ENCODE assay signal across 10 cellular contexts in the genomic region with DNA sequence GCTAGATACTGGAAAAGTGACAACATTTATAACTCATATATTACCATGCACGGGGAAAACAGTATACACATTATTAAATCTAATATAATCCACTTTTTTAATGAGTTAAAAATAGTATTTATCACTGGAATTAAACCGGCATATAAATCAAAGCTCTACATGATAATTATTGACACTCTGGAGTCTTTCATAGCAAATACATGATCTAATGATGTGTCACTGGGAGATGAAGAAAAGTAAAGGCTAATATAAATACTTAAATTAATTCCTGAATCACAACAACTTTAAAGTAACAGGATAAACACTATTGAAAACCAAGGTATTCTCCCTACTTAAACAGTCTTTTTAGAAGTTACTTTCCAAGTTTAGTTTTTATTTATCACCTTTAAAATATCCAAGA. TPM values are rescaled to one million over a fixed set of nuclear protein-coding genes. Genes with fewer than 3 reads are reported as not detected.
A peak's percentile ranks its signal among the peaks of the same experiment; 100 is the strongest.
DNase-seq lines count a peak whose midpoint lies in the region; ATAC-seq and TF ChIP-seq lines count a peak whose summit lies in the region.
"Had no signal": no experiment of that assay in that cellular context is flagged by ENCODE, and none has a peak within 500 bp of the region (broad histone marks: within the 10 kb centered on the region; RNA-seq: fewer than 3 reads in every experiment).

No MANE protein-coding gene starts in this region.

- peaks cover 54 to 76% (median 65%) of the 10 kb centered on the region in 3 donors for H3K4me1 Mint-ChIP-seq in naive B cell

- H3K36me3 Mint-ChIP-seq in naive B cell: no peaks in the 10 kb centered on the region

- POLR2A ChIA-PET in BJ (lab: Charles Lee): no interaction called here

- in situ Hi-C loops in mammary epithelial cell (cut with MboI; ENCODE audit: low sequenced_read_pairs in 2 of 2): no loop called here

- H4K20me1 ChIP-seq in mammary epithelial cell (ENCODE audit: insufficient read depth, low read length): no peaks in the 10 kb centered on the region

- CTCF ChIA-PET in BJ (lab: Yijun Ruan, JAX) (no interaction called here), mammary epithelial cell (lab: Charles Lee; ENCODE audit: low non-redundant PET) (no interaction called here)

- intact Hi-C loops in mammary epithelial cell (cut with micrococcal nuclease) (no loop called here), sciatic nerve (cut with DNase I) (no loop called here)

- BruUV-seq in mammary epithelial cell (replicated peaks; lab: Mats Ljungman, UMichigan): no TSS peak

- peak overlapping the region in 1 of 6 donors; percentile 2 for H3K27ac Mint-ChIP-seq in naive B cell

- no peak overlapping the region for H2AFZ ChIP-seq in mammary epithelial cell (ENCODE audit: low read depth, low read length)

- peak overlapping the region; percentile 48 to 98 (median 93) for H3K4me3 Mint-ChIP-seq in naive B cell

- no peaks in the 10 kb centered on the region for H3K27me3 ChIP-seq in BJ (ENCODE audit: control insufficient read depth, insufficient read depth, low read length)
- H3K27me3 ChIP-seq in HUES64 (ENCODE audit: insufficient read depth, low read length): no peaks in the 10 kb centered on the region
- no peaks in the 10 kb centered on the region for H3K27me3 ChIP-seq in mammary epithelial cell (ENCODE audit: insufficient read depth, low read length)

- H3K4me1 ChIP-seq in HUES64 (ENCODE audit: insufficient read depth, low read length) (peaks cover 37% of the 10 kb centered on the region), mammary epithelial cell (ENCODE audit: insufficient read depth, low read length) (peaks cover 15% of the 10 kb centered on the region)

- H3K9ac ChIP-seq in HUES64 (ENCODE audit: low read depth, low read length): no peak overlapping the region
- no peak overlapping the region for H3K9ac ChIP-seq in mammary epithelial cell (ENCODE audit: insufficient read depth, low read length)

- TF ChIP-seq POLR2A in erythroblast (IDR thresholded peaks at IDR 0.05; ENCODE audit: low read length): no peak

- no peaks in the 10 kb centered on the region for H3K9me3 ChIP-seq in HUES64 (ENCODE audit: insufficient read depth, low read depth, low read length)
- H3K9me3 ChIP-seq in mammary epithelial cell (replicated peaks; ENCODE audit: insufficient read depth, low read length): no peaks in the 10 kb centered on the region

- no CpG with 5 or more reads among the region's 2 CpGs for WGBS in HUES64
- 23% methylated on average over 2 of the region's 2 CpGs for WGBS in mammary epithelial cell (ENCODE audit: low coverage, missing lambda C conversion rate)

- H3K4me3 ChIP-seq in BJ (ENCODE audit: low read depth, low read length): peak overlapping the region; percentile 34
- peak overlapping the region; percentile 86 for H3K4me3 ChIP-seq in HUES64 (ENCODE audit: low read length)
- H3K4me3 ChIP-seq in mammary epithelial cell (replicated peaks in 1 of 3; ENCODE audit: insufficient read depth in 1 of 3, low read depth in 2 of 3, low read length in 3 of 3): peak overlapping the region; percentile 26 to 59 (median 44)

- TF ChIP-seq CTCF in BJ (IDR thresholded peaks at IDR 0.05; ENCODE audit: insufficient read depth, low read depth, low read length) (no peak), mammary epithelial cell (conservative IDR thresholded peaks at IDR 0.05 in 1 of 2, IDR thresholded peaks at IDR 0.05 in 1 of 2; ENCODE audit: extremely low read depth in 1 of 2, insufficient read depth in 1 of 2, low read depth in 1 of 2, low read length in 2 of 2) (no peak)

- peaks cover 54% of the 10 kb centered on the region for H3K79me2 ChIP-seq in mammary epithelial cell (ENCODE audit: insufficient read depth, low read length)

- ATAC-seq in naive B cell (ENCODE audit: low read depth in 2 of 2) (no peak), sciatic nerve (no peak), HG02885 (IDR thresholded peaks at IDR 0.05; ENCODE audit: poor library complexity, unreplicated experiment) (no peak), HG03095 (IDR thresholded peaks at IDR 0.05; ENCODE audit: unreplicated experiment) (no peak)

- H3K27ac ChIP-seq in HUES64 (ENCODE audit: low read depth, low read length) (no peak overlapping the region), mammary epithelial cell (ENCODE audit: insufficient read depth, low read depth, low read length) (no peak overlapping the region)

- H3K36me3 ChIP-seq in BJ (ENCODE audit: control insufficient read depth, insufficient read depth, low read length): no peaks in the 10 kb centered on the region; the same call in 1 of the 2 replicates
- H3K36me3 ChIP-seq in HUES64 (ENCODE audit: insufficient read depth, low read length): no peaks in the 10 kb centered on the region
- H3K36me3 ChIP-seq in mammary epithelial cell (ENCODE audit: insufficient read depth, low read length): no peaks in the 10 kb centered on the region

- H3K4me2 ChIP-seq in mammary epithelial cell (ENCODE audit: insufficient read depth, low read depth, low read length): peak overlapping the region; percentile 87

- no peaks in the 10 kb centered on the region for H3K27me3 Mint-ChIP-seq in naive B cell

- H3K9me3 Mint-ChIP-seq in naive B cell: no peaks in the 10 kb centered on the region

- dilution Hi-C loops in mammary epithelial cell (cut with HindIII; ENCODE audit: low sequenced_read_pairs): no loop called here

- DNase-seq in BJ (ENCODE audit: low read depth) (no peak), mammary epithelial cell (no peak), naive B cell (no peak), sciatic nerve (ENCODE audit: low spot score) (no peak), erythroblast (lab: John Stamatoyannopoulos, UW) (no peak)
- DNase-seq: activated CD4-positive, CD25-positive, alpha-beta regulatory T cell treated with anti-CD3 and anti-CD28 coated beads, Interleukin-2, amount 50 U/mL, for 72 hours; NCI-H146 had no signal

RNA-seq across cellular contexts. Expression of a gene that starts 2.2 kb away (rescaled TPM):
- polyA plus RNA-seq in BJ (2011; rRNA removed) (3.4 and 7.3 TPM in 2 replicates), mammary epithelial cell (3.1 TPM), naive B cell (ENCODE audit: low read depth in 6 of 6) (1 to 10 TPM; 2.2 to 4.8 (median 4.1) TPM)
- 8.4 and 9.1 TPM in 2 replicates for polyA minus RNA-seq in BJ (2011; rRNA and poly(A)+ RNA removed)
- 2.4 TPM for polyA plus RNA-seq in HUES64 (2013, experiment 1 of 2)
- 3.2 TPM for polyA plus RNA-seq in HUES64 (2013, experiment 2 of 2)
- total RNA-seq in mammary epithelial cell (10 to 100 TPM; 11.2 to 23.5 TPM), sciatic nerve (18.4 TPM)
- 8.4 TPM for polyA minus RNA-seq in mammary epithelial cell

RNA-seq across cellular contexts. Expression of a gene that starts 52.4 kb away (rescaled TPM):
- polyA plus RNA-seq in BJ (2011; rRNA removed) (4.6 and 9.4 TPM in 2 replicates), mammary epithelial cell (6.7 TPM), naive B cell (ENCODE audit: low read depth in 6 of 6) (not detected)
- 8.3 and 13.7 TPM in 2 replicates for polyA minus RNA-seq in BJ (2011; rRNA and poly(A)+ RNA removed)
- 28.2 TPM for polyA plus RNA-seq in HUES64 (2013, experiment 1 of 2)
- polyA plus RNA-seq in HUES64 (2013, experiment 2 of 2): 32.4 TPM
- total RNA-seq in mammary epithelial cell (10 to 100 TPM in 1 of 2 donors, 1 to 10 TPM in 1; 3.2 to 21.9 TPM), sciatic nerve (0.45 TPM)
- 22.8 TPM for polyA minus RNA-seq in mammary epithelial cell

Comparison
In these comparisons a context has a peak if more than half of its experiments do, and no peak if none do; other contexts are left out.
1. H3K4me3 ChIP-seq: peak in every context shown above with its lines; median percentile 86 in HUES64; 44 in mammary epithelial cell; 34 in BJ.